ENCODE assay signal across 1 cellular context in the genomic region with DNA sequence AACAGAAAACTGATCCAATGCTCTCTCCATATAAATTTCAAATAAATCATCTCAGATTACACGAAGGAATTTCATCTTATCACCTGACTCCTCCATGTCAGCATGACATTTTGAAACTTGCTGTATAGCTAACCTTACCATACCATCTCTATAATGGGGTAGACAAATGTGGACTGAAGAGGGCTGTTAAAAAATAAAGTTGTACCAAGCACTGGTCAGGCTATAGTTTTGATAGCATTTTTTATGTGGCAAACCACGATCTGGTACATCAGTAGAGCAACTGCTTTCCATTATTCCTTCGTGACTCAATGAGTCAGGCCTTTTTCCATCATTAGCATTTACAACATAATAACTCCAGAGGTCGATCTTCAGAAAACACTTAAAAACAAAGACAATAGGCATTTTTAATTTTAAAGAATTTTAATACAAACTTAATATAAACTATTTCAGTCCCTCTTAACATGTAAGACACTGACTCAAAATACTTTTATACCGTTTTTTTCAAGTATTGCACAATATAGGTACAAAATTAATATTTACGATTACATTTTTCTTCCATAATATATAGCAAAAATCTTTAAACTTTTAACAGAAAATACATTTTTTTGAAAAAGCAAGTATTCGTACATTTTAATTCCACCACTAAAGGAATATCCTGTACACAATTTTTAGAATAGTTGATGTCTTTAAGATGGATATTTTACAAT.
TF ChIP-seq lines count a peak whose summit lies in the region.

No MANE protein-coding gene starts in this region.

TF ChIP-seq in SK-N-SH, 30 proteins besides CTCF, POLR2A, EP300 and RAD21 (continued from another document):
- no peak for TF ChIP-seq TEAD4 (IDR thresholded peaks at IDR 0.05; ENCODE audit: borderline replicate concordance, insufficient read depth)
